ENCODE assay signal across 8 cellular contexts in the genomic region with DNA sequence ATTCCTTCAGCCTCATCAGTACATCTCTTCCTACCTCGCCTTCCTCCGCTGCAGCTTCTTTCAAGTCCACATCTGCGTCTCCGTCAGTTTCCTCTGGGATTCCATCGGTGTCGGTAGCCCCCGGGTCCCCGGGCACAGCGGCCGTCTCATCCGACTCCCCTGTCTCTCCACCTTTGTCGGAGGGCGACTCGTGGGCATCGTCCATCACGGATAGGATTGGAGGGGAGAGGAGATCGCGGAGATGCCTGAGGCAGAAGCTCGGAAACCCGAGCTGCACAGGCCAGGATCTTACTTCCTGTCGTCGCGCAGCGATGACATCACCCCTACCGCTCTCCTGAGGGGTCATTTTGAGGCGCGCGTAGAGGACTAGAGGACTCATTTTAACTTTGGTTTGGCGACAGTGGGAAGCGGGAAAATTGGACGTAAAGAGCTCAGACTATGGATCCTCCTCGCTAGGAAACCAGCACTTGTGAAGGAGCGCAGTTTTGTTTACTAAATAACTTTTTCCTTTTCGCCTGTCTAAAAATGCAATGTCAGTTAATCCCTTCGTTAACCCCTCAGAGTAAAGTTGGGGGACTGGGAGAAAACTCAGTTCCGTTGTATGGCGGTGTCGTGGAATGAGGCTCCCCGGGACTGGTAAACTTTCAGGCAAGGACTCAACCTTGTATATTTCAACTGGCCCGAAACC. TPM values are rescaled to one million over a fixed set of nuclear protein-coding genes. Genes with fewer than 3 reads are reported as not detected.
DNase-seq lines count a peak whose midpoint lies in the region; ATAC-seq, FAIRE-seq and TF ChIP-seq lines count a peak whose summit lies in the region.

TAF11 (minus strand) TSS at position 290 of the 688 bp plus-strand sequence; CDS start at position 205, 85 bp downstream.

- peak within 1 kb of the TSS; percentile 80 for H3K4me3 ChIP-seq in IMR-90 (ENCODE audit: insufficient read depth, low read depth, low read length)
- H3K4me3 ChIP-seq in OCI-LY7 (ENCODE audit: low read depth, low read length, poor library complexity, severe bottlenecking) = peak within 1 kb of the TSS; percentile 97
- H3K4me3 ChIP-seq in mesodermal cell (ENCODE audit: extremely low read depth, insufficient read depth, low read length, poor library complexity, severe bottlenecking) = peak within 1 kb of the TSS; percentile 94

- FAIRE-seq in endometrium (lab: Jason Lieb, UNC) = peak; percentile 64

- H3K9me2 ChIP-seq in OCI-LY7 (ENCODE audit: insufficient read depth, low read length) = no peaks in the 10 kb centered on the region

- H2BK120ac ChIP-seq in IMR-90 (ENCODE audit: low read depth, low read length) = peak within 1 kb of the TSS; percentile 52

- peak within 1 kb of the TSS; percentile 71 for H2BK5ac ChIP-seq in IMR-90 (ENCODE audit: low read depth, low read length, poor library complexity, severe bottlenecking)

- peak within 1 kb of the TSS; percentile 71 for H3K56ac ChIP-seq in IMR-90 (ENCODE audit: extremely low read depth, insufficient read depth, low read length)

- H4K20me1 ChIP-seq in IMR-90 (ENCODE audit: insufficient read depth, low read length) (no peaks in the 10 kb centered on the region; the same call in 1 of the 2 replicates), OCI-LY7 (ENCODE audit: insufficient read depth, low read length) (no peaks in the 10 kb centered on the region; the same call in 1 of the 2 replicates)

- peak within 1 kb of the TSS; percentile 71; the same call in 1 of the 2 replicates for H4K91ac ChIP-seq in IMR-90 (ENCODE audit: insufficient read depth, low read depth, low read length)

- CTCF ChIA-PET in IMR-90 (lab: Yijun Ruan, JAX) (interaction anchor here (0.6 kb wide), 1 partner anchor 246 kb away, joined by 3 read pairs; no protein-coding TSS in a partner anchor), OCI-LY7 (lab: Charles Lee; ENCODE audit: unreplicated experiment) (no interaction called here)

- in situ Hi-C loops in Caki2 (cut with HindIII; ENCODE audit: low pct_unique_long_range_greater_than_20kb, low sequenced_read_pairs) (no loop called here), IMR-90 (cut with MboI; ENCODE audit: low sequenced_read_pairs) (no loop called here)

- H2BK20ac ChIP-seq in IMR-90 (ENCODE audit: low read depth, low read length) = no peak within 1 kb of the TSS; the same call in 1 of the 2 replicates

- H3K79me1 ChIP-seq in IMR-90 (ENCODE audit: low read depth in 1 of 2, low read length in 2 of 2) = peaks cover 33 to 40% of the 10 kb centered on the region in 2 experiments

- H3K27ac ChIP-seq in IMR-90 (ENCODE audit: insufficient read depth, low read length) = peak within 1 kb of the TSS; percentile 85
- H3K27ac ChIP-seq in OCI-LY7 (ENCODE audit: low read depth, low read length, poor library complexity, severe bottlenecking) = peak within 1 kb of the TSS; percentile 47
- H3K27ac ChIP-seq in mesodermal cell (ENCODE audit: low read depth, low read length, severe bottlenecking) = peak within 1 kb of the TSS; percentile 90

- H3K9me3 ChIP-seq in IMR-90 (ENCODE audit: control insufficient read depth, insufficient read depth, low read length) (no peaks in the 10 kb centered on the region), OCI-LY7 (ENCODE audit: low read length) (no peaks in the 10 kb centered on the region), mesodermal cell (ENCODE audit: control insufficient read depth, low read length) (no peaks in the 10 kb centered on the region)

- ATAC-seq in GM21526 (IDR thresholded peaks at IDR 0.05; ENCODE audit: low FRiP score, unreplicated experiment) = peak; percentile 79
- peak; percentile 92 for ATAC-seq in IMR-90 (ENCODE audit: low read depth)

- 0% methylated on average over 10 of the region's 40 CpGs; no CpG with 5 or more reads in 1 of the 2 experiments for WGBS in IMR-90 (ENCODE audit: extremely low coverage in 2 of 2, insufficient read length in 1 of 2), 2 experiments
- WGBS in mesodermal cell (ENCODE audit: insufficient coverage in 2 of 2), 2 experiments = 0% methylated on average over 26 to 28 of the region's 40 CpGs

- peak within 1 kb of the TSS; percentile 78 to 91 for H4K8ac ChIP-seq in IMR-90 (ENCODE audit: low read depth in 2 of 2, low read length in 2 of 2)

- POLR2A ChIA-PET in IMR-90 (lab: Charles Lee; ENCODE audit: unreplicated experiment) (no interaction called here), OCI-LY7 (lab: Charles Lee) (interaction anchor here (0.6 to 1.5 kb wide), 11 partner anchors 9 to 289 kb away, joined by 3 to 7 read pairs (median 3); partner anchors contain the start of gene BLTP3A)

- peak within 1 kb of the TSS; percentile 83 for H2AK9ac ChIP-seq in IMR-90 (replicated peaks; ENCODE audit: low read depth, low read length, poor library complexity)

- TF ChIP-seq RAD21 in IMR-90 (IDR thresholded peaks at IDR 0.05; ENCODE audit: low read length) = peak; percentile 4; the same call in 1 of the 2 replicates

- DNase-seq in Caki2 (ENCODE audit: low read depth) (peak; percentile 86), IMR-90 (peak; percentile 96), OCI-LY7 (ENCODE audit: low spot score) (peak; percentile 94)
- DNase-seq in activated CD8-positive, alpha-beta memory T cell treated with anti-CD3 and anti-CD28 coated beads, Interleukin-2, amount 50 U/mL, for 48 hours = peak; percentile 95
- DNase-seq in stimulated activated CD8-positive, alpha-beta memory T cell treated with anti-CD3 and anti-CD28 coated beads, Interleukin-15, amount 100 ng/mL, for 24 hours (ENCODE audit: low read depth) = peak; percentile 82

- dilution Hi-C loops in IMR-90 (cut with HindIII; ENCODE audit: low sequenced_read_pairs, unreplicated experiment) = no loop called here

- peak within 1 kb of the TSS; percentile 96 for H4K5ac ChIP-seq in IMR-90 (ENCODE audit: low read depth, low read length)

- H3K18ac ChIP-seq in IMR-90 (ENCODE audit: low read depth, low read length) = peak within 1 kb of the TSS; percentile 19; the same call in 1 of the 2 replicates

- H3K4ac ChIP-seq in IMR-90 (ENCODE audit: low read depth, low read length) = peak within 1 kb of the TSS; percentile 69; the same call in 1 of the 2 replicates

- H3K14ac ChIP-seq in IMR-90 (replicated peaks; ENCODE audit: low read depth, low read length) = peak within 1 kb of the TSS; percentile 77

- intact Hi-C loops in IMR-90 (cut with micrococcal nuclease) (loop anchor here (1.0 to 5.0 kb wide), 7 partner anchors 83 to 353 kb away; no protein-coding TSS in a partner anchor), OCI-LY7 (cut with micrococcal nuclease; ENCODE audit: unreplicated experiment) (loop anchor here (5.0 to 10.0 kb wide), 2 partner anchors 131 to 213 kb away; partner anchors contain the start of gene SNRPC)

- BruUV-seq in IMR-90 (replicated peaks; lab: Mats Ljungman, UMichigan) (no TSS peak), OCI-LY7 (replicated peaks; lab: Mats Ljungman, UMichigan) (no TSS peak)

- H3K23ac ChIP-seq in IMR-90 (ENCODE audit: low read depth, low read length) = peak within 1 kb of the TSS; percentile 61

- H3K4me1 ChIP-seq in IMR-90 (ENCODE audit: control insufficient read depth, insufficient read depth, low read length) = no peaks in the 10 kb centered on the region
- H3K4me1 ChIP-seq in OCI-LY7 (ENCODE audit: insufficient read depth, low read length, poor library complexity, severe bottlenecking) = peaks cover 23% of the 10 kb centered on the region
- H3K4me1 ChIP-seq in mesodermal cell (ENCODE audit: control insufficient read depth, insufficient read depth, low read length, poor library complexity, severe bottlenecking) = no peaks in the 10 kb centered on the region

- TF ChIP-seq POLR2A in IMR-90 (IDR thresholded peaks at IDR 0.05; ENCODE audit: low read depth, low read length) = peak; percentile 88

- H3K9me1 ChIP-seq in IMR-90 (ENCODE audit: insufficient read depth, low read length) = no peaks in the 10 kb centered on the region

- H2BK15ac ChIP-seq in IMR-90 (ENCODE audit: low read depth, low read length) = no peak within 1 kb of the TSS

- TF ChIP-seq CTCF in IMR-90 (conservative IDR thresholded peaks at IDR 0.05; ENCODE audit: low read depth, low read length) (no peak), OCI-LY7 (conservative IDR thresholded peaks at IDR 0.05; ENCODE audit: low read length) (no peak)

- H3K36me3 ChIP-seq in IMR-90 (ENCODE audit: control insufficient read depth, insufficient read depth, low read length) (no peaks in the 10 kb centered on the region), OCI-LY7 (ENCODE audit: insufficient read depth, low read length) (peaks cover 17% of the 10 kb centered on the region), mesodermal cell (ENCODE audit: control insufficient read depth, insufficient read depth, low read length) (peaks cover 9% of the 10 kb centered on the region)

- no peak within 1 kb of the TSS for H2AK5ac ChIP-seq in IMR-90 (ENCODE audit: low read depth, low read length)

- H3K4me2 ChIP-seq in IMR-90 (ENCODE audit: low read depth, low read length) (peak within 1 kb of the TSS; percentile 96), OCI-LY7 (ENCODE audit: low read length) (peak within 1 kb of the TSS; percentile 81)

- H3K27me3 ChIP-seq in IMR-90 (ENCODE audit: control insufficient read depth, insufficient read depth, low read length) = no peaks in the 10 kb centered on the region

- H3K9ac ChIP-seq in IMR-90 (ENCODE audit: low read depth, low read length) = peak within 1 kb of the TSS; percentile 90

- peaks cover 34% of the 10 kb centered on the region for H3K79me2 ChIP-seq in OCI-LY7 (ENCODE audit: insufficient read depth, low read depth, low read length)

- H2AFZ ChIP-seq in IMR-90 (replicated peaks; ENCODE audit: low read length, poor library complexity) (peak within 1 kb of the TSS; percentile 95), OCI-LY7 (ENCODE audit: low read length) (peak within 1 kb of the TSS; percentile 92)

TF ChIP-seq in IMR-90, 13 proteins besides CTCF, POLR2A, EP300 and RAD21 (continues in another document):
- no peak for TF ChIP-seq FOS (IDR thresholded peaks at IDR 0.05; ENCODE audit: low read depth, low read length)
- TF ChIP-seq, protein P1, sequence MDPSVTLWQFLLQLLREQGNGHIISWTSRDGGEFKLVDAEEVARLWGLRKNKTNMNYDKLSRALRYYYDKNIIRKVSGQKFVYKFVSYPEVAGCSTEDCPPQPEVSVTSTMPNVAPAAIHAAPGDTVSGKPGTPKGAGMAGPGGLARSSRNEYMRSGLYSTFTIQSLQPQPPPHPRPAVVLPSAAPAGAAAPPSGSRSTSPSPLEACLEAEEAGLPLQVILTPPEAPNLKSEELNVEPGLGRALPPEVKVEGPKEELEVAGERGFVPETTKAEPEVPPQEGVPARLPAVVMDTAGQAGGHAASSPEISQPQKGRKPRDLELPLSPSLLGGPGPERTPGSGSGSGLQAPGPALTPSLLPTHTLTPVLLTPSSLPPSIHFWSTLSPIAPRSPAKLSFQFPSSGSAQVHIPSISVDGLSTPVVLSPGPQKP (IDR thresholded peaks at IDR 0.05; ENCODE audit: borderline replicate concordance, low read depth, low read length) = no peak

RNA-seq across cellular contexts. Expression of gene TAF11, which starts in this region (rescaled TPM):
- 43.8 and 46.4 TPM in 2 replicates for total RNA-seq in Caki2 (2014; rRNA removed; shearing (Covaris generic); ENCODE audit: low replicate concordance)
- total RNA-seq in IMR-90 (2012; rRNA removed) (12.7 and 24.2 TPM in 2 replicates), OCI-LY7 (2022) (39.2 and 41.5 TPM in 2 replicates)
- polyA plus RNA-seq in IMR-90 (2012; rRNA removed) = 17.4 and 23.3 TPM in 2 replicates
- 5.1 and 9.3 TPM in 2 replicates for polyA plus RNA-seq in IMR-90 (2012; cell fraction: cytosol; rRNA removed)
- polyA plus RNA-seq in IMR-90 (2012; cell fraction: nucleus; rRNA removed; ENCODE audit: low replicate concordance) = 4.8 and 25.3 TPM in 2 replicates
- 30.1 and 30.3 TPM in 2 replicates for total RNA-seq in OCI-LY7 (2014; rRNA removed; shearing (Covaris generic))
- 41.3 TPM for polyA plus RNA-seq in mesodermal cell (2013, experiment 1 of 2)
- 38.1 TPM for polyA plus RNA-seq in mesodermal cell (2013, experiment 2 of 2)

Comparison
In these comparisons a context has a peak if more than half of its experiments do, and no peak if none do; other contexts are left out.
1. Peak in every context shown above with its lines: DNase-seq, ATAC-seq, H3K4me3 ChIP-seq and H3K27ac ChIP-seq.